Comparison of ENCODE assay signal across 23 cellular contexts in genomic region chr3:14379842-14380241, GRCh38.
DNase-seq lines count a peak whose midpoint lies in the region; ATAC-seq and TF ChIP-seq lines count a peak whose summit lies in the region.
"Had no signal": no experiment of that assay in that cellular context is flagged by ENCODE, and none has a peak within 500 bp of the region (broad histone marks: within the 10 kb centered on the region; RNA-seq: fewer than 3 reads in every experiment).

No MANE protein-coding gene starts in this region.

- POLR2A ChIA-PET in HEK293 (lab: Yijun Ruan, JAX) = interaction anchor here (0.7 kb wide), 1 partner anchor 123 kb away, joined by 4 read pairs; no protein-coding TSS in a partner anchor

- no peak for ATAC-seq in HG02884 (IDR thresholded peaks at IDR 0.05; ENCODE audit: unreplicated experiment)
- no peak for ATAC-seq in GM19467 (IDR thresholded peaks at IDR 0.05; ENCODE audit: unreplicated experiment)
- ATAC-seq: activated CD4-positive, CD25-positive, alpha-beta regulatory T cell treated with anti-CD3 and anti-CD28 coated beads, Interleukin-2, amount 50 U/mL, for 24 hours; activated T-cell treated with anti-CD3 and anti-CD28 coated beads, Interleukin-2, amount 50 U/mL, for 72 hours had no signal

- H3K27ac ChIP-seq in HEK293 (ENCODE audit: extremely low read depth, low read depth, low read length) = no peak overlapping the region
- H3K27ac ChIP-seq in neutrophil = peak overlapping the region; percentile 95
- H3K27ac ChIP-seq: BLaER1, GM23248 had no signal

- CTCF ChIA-PET in HEK293 (lab: Yijun Ruan, JAX) = interaction anchor here (0.7 to 1.2 kb wide), 3 partner anchors 118 to 122 kb away, joined by 3 to 7 read pairs (median 4); no protein-coding TSS in a partner anchor

- no peaks in the 10 kb centered on the region for H3K4me1 ChIP-seq in HEK293 (ENCODE audit: control insufficient read depth, insufficient read depth, low read length)
- peaks cover 74 to 96% of the 10 kb centered on the region in 2 experiments for H3K4me1 ChIP-seq in neutrophil (ENCODE audit: control insufficient read depth in 1 of 2, insufficient read depth in 1 of 2, low read depth in 1 of 2, low read length in 1 of 2)

- H3K4me3 ChIP-seq in HEK293 (ENCODE audit: low read depth, low read length) (no peak overlapping the region), neutrophil (ENCODE audit: low read depth in 1 of 2, low read length in 1 of 2) (no peak overlapping the region)
- H3K4me3 ChIP-seq: BLaER1, GM23248 had no signal

- H3K27me3 ChIP-seq in neutrophil = no peaks in the 10 kb centered on the region
- H3K27me3 ChIP-seq: BLaER1 had no signal

- no peaks in the 10 kb centered on the region for H3K36me3 ChIP-seq in HEK293 (ENCODE audit: control insufficient read depth in 2 of 2, insufficient read depth in 1 of 2, low read length in 2 of 2)
- H3K36me3 ChIP-seq in neutrophil = no peaks in the 10 kb centered on the region
- H3K36me3 ChIP-seq: BLaER1 had no signal

- DNase-seq in NCI-H1105 treated with DMSO at 0.1 percent for 48 hours (lab: John Stamatoyannopoulos, UW) (peak; percentile 76), NCI-H774 (lab: John Stamatoyannopoulos, UW) (peak; percentile 6), HUDEP-2 (lab: John Stamatoyannopoulos, UW; ENCODE audit: unreplicated experiment in 76 of 76) (no peak)
- DNase-seq: activated CD4-positive, alpha-beta T cell treated with anti-CD3 and anti-CD28 coated beads, Interleukin-2, amount 50 U/mL, for 48 hours; activated naive CD4-positive, alpha-beta T cell; activated T-cell treated with anti-CD3 and anti-CD28 coated beads, Interleukin-2, amount 50 U/mL, for 72 hours; central memory CD4-positive, alpha-beta T cell; cortex of kidney; GF-D8; GM23248; KBM-7; NCI-H226; nephron progenitor cell; RPMI8226; stimulated activated CD4-positive, alpha-beta T cell treated with anti-CD3 and anti-CD28 coated beads, Interleukin-15, amount 100 ng/mL, for 24 hours; stimulated activated CD4-positive, alpha-beta T cell treated with anti-CD3 and anti-CD28 coated beads, Interleukin-4, amount 100 ng/mL, for 4 hours; trophoblast cell had no signal

- H3K9me3 ChIP-seq in HEK293 (ENCODE audit: control insufficient read depth, insufficient read depth, low read depth, low read length) (no peaks in the 10 kb centered on the region), neutrophil (no peaks in the 10 kb centered on the region)

- no peak for TF ChIP-seq CTCF in HEK293 (tag by site-specific recombination; IDR thresholded peaks at IDR 0.05)
- no peak for TF ChIP-seq CTCF in neutrophil (IDR thresholded peaks at IDR 0.05)

TF ChIP-seq in HEK293, 187 proteins besides CTCF, POLR2A, EP300 and RAD21:
- peak; percentile 41; the same call in 1 of the 2 replicates for TF ChIP-seq EGR2 (tag by site-specific recombination; IDR thresholded peaks at IDR 0.05; ENCODE audit: low read depth)
- TF ChIP-seq ZNF239 (tag by site-specific recombination; IDR thresholded peaks at IDR 0.05) = no peak
- TF ChIP-seq ZNF707 (tag by site-specific recombination; IDR thresholded peaks at IDR 0.05) = no peak
- TF ChIP-seq ZNF146 (tag by site-specific recombination; IDR thresholded peaks at IDR 0.05) = no peak
- no peak for TF ChIP-seq ZNF776 (tag by site-specific recombination; IDR thresholded peaks at IDR 0.05; ENCODE audit: borderline replicate concordance)
- TF ChIP-seq SCRT2 (tag by site-specific recombination; IDR thresholded peaks at IDR 0.05) = no peak
- no peak for TF ChIP-seq ZNF223 (tag by site-specific recombination; IDR thresholded peaks at IDR 0.05)
- TF ChIP-seq, protein P1, sequence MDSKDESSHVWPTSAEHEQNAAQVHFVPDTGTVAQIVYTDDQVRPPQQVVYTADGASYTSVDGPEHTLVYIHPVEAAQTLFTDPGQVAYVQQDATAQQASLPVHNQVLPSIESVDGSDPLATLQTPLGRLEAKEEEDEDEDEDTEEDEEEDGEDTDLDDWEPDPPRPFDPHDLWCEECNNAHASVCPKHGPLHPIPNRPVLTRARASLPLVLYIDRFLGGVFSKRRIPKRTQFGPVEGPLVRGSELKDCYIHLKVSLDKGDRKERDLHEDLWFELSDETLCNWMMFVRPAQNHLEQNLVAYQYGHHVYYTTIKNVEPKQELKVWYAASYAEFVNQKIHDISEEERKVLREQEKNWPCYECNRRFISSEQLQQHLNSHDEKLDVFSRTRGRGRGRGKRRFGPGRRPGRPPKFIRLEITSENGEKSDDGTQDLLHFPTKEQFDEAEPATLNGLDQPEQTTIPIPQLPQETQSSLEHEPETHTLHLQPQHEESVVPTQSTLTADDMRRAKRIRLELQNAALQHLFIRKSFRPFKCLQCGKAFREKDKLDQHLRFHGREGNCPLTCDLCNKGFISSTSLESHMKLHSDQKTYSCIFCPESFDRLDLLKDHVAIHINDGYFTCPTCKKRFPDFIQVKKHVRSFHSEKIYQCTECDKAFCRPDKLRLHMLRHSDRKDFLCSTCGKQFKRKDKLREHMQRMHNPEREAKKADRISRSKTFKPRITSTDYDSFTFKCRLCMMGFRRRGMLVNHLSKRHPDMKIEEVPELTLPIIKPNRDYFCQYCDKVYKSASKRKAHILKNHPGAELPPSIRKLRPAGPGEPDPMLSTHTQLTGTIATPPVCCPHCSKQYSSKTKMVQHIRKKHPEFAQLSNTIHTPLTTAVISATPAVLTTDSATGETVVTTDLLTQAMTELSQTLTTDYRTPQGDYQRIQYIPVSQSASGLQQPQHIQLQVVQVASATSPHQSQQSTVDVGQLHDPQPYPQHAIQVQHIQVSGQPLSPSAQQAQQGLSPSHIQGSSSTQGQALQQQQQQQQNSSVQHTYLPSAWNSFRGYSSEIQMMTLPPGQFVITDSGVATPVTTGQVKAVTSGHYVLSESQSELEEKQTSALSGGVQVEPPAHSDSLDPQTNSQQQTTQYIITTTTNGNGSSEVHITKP (tag by site-specific recombination; IDR thresholded peaks at IDR 0.05) = peak; percentile 76; the same call in 1 of the 2 replicates
- peak; percentile 28; the same call in 1 of the 2 replicates for TF ChIP-seq ZFHX2 (tag by site-specific recombination; conservative IDR thresholded peaks at IDR 0.05)
- TF ChIP-seq REPIN1 (tag by site-specific recombination; IDR thresholded peaks at IDR 0.05; ENCODE audit: low read depth) = no peak
- no peak for TF ChIP-seq ELK4 (IDR thresholded peaks at IDR 0.05; ENCODE audit: borderline replicate concordance, low read depth, low read length)
- TF ChIP-seq, protein P2, sequence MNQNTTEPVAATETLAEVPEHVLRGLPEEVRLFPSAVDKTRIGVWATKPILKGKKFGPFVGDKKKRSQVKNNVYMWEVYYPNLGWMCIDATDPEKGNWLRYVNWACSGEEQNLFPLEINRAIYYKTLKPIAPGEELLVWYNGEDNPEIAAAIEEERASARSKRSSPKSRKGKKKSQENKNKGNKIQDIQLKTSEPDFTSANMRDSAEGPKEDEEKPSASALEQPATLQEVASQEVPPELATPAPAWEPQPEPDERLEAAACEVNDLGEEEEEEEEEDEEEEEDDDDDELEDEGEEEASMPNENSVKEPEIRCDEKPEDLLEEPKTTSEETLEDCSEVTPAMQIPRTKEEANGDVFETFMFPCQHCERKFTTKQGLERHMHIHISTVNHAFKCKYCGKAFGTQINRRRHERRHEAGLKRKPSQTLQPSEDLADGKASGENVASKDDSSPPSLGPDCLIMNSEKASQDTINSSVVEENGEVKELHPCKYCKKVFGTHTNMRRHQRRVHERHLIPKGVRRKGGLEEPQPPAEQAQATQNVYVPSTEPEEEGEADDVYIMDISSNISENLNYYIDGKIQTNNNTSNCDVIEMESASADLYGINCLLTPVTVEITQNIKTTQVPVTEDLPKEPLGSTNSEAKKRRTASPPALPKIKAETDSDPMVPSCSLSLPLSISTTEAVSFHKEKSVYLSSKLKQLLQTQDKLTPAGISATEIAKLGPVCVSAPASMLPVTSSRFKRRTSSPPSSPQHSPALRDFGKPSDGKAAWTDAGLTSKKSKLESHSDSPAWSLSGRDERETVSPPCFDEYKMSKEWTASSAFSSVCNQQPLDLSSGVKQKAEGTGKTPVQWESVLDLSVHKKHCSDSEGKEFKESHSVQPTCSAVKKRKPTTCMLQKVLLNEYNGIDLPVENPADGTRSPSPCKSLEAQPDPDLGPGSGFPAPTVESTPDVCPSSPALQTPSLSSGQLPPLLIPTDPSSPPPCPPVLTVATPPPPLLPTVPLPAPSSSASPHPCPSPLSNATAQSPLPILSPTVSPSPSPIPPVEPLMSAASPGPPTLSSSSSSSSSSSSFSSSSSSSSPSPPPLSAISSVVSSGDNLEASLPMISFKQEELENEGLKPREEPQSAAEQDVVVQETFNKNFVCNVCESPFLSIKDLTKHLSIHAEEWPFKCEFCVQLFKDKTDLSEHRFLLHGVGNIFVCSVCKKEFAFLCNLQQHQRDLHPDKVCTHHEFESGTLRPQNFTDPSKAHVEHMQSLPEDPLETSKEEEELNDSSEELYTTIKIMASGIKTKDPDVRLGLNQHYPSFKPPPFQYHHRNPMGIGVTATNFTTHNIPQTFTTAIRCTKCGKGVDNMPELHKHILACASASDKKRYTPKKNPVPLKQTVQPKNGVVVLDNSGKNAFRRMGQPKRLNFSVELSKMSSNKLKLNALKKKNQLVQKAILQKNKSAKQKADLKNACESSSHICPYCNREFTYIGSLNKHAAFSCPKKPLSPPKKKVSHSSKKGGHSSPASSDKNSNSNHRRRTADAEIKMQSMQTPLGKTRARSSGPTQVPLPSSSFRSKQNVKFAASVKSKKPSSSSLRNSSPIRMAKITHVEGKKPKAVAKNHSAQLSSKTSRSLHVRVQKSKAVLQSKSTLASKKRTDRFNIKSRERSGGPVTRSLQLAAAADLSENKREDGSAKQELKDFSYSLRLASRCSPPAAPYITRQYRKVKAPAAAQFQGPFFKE (tag by site-specific recombination; IDR thresholded peaks at IDR 0.05; ENCODE audit: borderline replicate concordance) = no peak
- TF ChIP-seq ZNF658 (tag by site-specific recombination; IDR thresholded peaks at IDR 0.05) = no peak
- TF ChIP-seq SP7 (tag by site-specific recombination; IDR thresholded peaks at IDR 0.05) = no peak
- no peak for TF ChIP-seq ZNF560 (tag by site-specific recombination; IDR thresholded peaks at IDR 0.05; ENCODE audit: borderline replicate concordance)

Comparison
In these comparisons a context has a peak if more than half of its experiments do, and no peak if none do; other contexts are left out.
1. DNase-seq: peak in NCI-H1105 treated with DMSO at 0.1 percent for 48 hours (single experiment) and NCI-H774 (single experiment); none in HUDEP-2 (0 of 76).